23 cellular contexts compared by ENCODE assay signal in the genomic region with DNA sequence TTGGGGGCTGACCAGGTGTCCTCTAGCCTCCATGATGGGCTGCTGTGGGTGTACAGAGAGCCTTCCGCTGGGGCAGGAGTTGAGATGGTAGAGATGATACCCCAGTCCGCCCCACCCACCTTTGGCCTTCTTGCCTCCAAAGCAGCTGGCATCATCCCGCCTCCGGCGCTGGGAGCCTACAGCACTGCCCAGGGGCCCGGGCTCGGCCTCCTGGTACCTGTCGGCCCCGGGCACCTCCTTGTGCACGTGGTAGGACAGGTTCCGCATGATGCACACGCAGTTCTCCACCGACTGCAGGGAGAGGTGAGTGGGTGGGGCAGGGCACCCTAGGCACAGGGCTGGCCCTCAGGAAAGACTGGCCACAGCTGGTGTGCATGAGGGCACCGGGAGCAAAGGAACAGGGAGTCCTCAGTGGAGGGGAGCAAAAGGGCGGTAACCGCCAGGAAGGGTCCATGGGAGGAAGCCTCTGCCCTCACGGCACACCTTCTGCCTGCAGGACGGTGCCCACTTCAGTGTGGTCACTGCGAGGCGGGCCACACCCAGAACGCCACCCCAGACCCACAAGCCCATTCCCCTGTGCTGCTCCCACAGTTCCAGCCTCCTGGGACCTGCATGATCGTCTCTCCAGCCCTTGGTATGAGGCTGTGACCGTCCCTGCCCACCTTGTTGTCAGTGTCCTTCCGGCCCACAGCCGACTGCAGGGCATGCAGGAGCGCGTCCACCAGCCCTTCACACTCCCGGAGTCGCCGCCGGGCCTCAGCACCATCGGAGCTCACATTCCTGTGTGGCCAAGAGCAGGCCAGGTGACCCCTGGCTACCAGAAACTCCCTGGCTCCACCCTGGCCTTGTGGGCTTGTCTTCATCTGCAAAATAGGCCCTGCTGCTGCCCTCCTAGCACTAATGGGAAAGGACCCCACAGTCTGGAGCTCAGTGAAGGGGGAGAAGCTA. TPM values are rescaled to one million over a fixed set of nuclear protein-coding genes. Genes with fewer than 3 reads are reported as not detected.
"Had no signal": no experiment of that assay in that cellular context is flagged by ENCODE, and none has a peak within 500 bp of the region (broad histone marks: within the 10 kb centered on the region; RNA-seq: fewer than 3 reads in every experiment).

No MANE protein-coding gene starts in this region.

- ATAC-seq: foreskin keratinocyte; gastroesophageal sphincter; heart right ventricle; left cardiac atrium; left lung; natural killer cell; sciatic nerve; stimulated activated memory B cell treated with anti-CD40 and anti-IgM and Interleukin-4, amounts not matched to agents 10 μg/mL and 1 μg/mL and 100 μg/mL, for 72 hours had no signal

- H3K27me3 ChIP-seq: colonic mucosa, esophagus muscularis mucosa, foreskin keratinocyte, gastroesophageal sphincter, heart right ventricle, left lung, transverse colon had no signal

- DNase-seq: colonic mucosa; effector CD8-positive, alpha-beta T cell; endodermal cell; foreskin keratinocyte; glutamatergic neuron; heart right ventricle; hippocampal formation; left cardiac atrium; left lung; natural killer cell; stimulated activated CD4-positive, alpha-beta T cell treated with anti-CD3 and anti-CD28 coated beads, Interleukin-12 subunit alpha, Interleukin-12 subunit beta, amount 100 ng/mL, for 4 hours; stimulated activated CD4-positive, alpha-beta T cell treated with anti-CD3 and anti-CD28 coated beads, Interleukin-1b, Interleukin-23, amount 100 ng/mL, for 48 hours; stimulated activated CD4-positive, alpha-beta T cell treated with anti-CD3 and anti-CD28 coated beads, Interleukin-4, amount 100 ng/mL, for 24 hours; transverse colon had no signal

- H3K36me3 ChIP-seq: colonic mucosa, transverse colon had no signal

- H3K4me1 ChIP-seq: colonic mucosa, parathyroid adenoma, transverse colon had no signal

- H3K9me3 ChIP-seq: colonic mucosa, esophagus muscularis mucosa, gastroesophageal sphincter, heart right ventricle, left lung, thoracic aorta, transverse colon had no signal

- H3K27ac ChIP-seq: colonic mucosa, epithelial cell of prostate, esophagus muscularis mucosa, foreskin keratinocyte, gastroesophageal sphincter, heart right ventricle, left lung, parathyroid adenoma, thoracic aorta, transverse colon had no signal

- H3K4me2 ChIP-seq: smooth muscle cell had no signal

- H3K4me3 ChIP-seq: colonic mucosa, esophagus muscularis mucosa, gastroesophageal sphincter, heart right ventricle, left lung, smooth muscle cell, thoracic aorta, transverse colon had no signal

- FAIRE-seq: islet of Langerhans had no signal

- H2AFZ ChIP-seq: parathyroid adenoma had no signal

- H3K79me2 ChIP-seq: parathyroid adenoma had no signal

- H3K9ac ChIP-seq: parathyroid adenoma had no signal

RNA-seq across cellular contexts. Expression of gene TXNRD2, which starts 36.0 kb away (rescaled TPM):
- total RNA-seq: smooth muscle cell had no signal
